In the genomic region with DNA sequence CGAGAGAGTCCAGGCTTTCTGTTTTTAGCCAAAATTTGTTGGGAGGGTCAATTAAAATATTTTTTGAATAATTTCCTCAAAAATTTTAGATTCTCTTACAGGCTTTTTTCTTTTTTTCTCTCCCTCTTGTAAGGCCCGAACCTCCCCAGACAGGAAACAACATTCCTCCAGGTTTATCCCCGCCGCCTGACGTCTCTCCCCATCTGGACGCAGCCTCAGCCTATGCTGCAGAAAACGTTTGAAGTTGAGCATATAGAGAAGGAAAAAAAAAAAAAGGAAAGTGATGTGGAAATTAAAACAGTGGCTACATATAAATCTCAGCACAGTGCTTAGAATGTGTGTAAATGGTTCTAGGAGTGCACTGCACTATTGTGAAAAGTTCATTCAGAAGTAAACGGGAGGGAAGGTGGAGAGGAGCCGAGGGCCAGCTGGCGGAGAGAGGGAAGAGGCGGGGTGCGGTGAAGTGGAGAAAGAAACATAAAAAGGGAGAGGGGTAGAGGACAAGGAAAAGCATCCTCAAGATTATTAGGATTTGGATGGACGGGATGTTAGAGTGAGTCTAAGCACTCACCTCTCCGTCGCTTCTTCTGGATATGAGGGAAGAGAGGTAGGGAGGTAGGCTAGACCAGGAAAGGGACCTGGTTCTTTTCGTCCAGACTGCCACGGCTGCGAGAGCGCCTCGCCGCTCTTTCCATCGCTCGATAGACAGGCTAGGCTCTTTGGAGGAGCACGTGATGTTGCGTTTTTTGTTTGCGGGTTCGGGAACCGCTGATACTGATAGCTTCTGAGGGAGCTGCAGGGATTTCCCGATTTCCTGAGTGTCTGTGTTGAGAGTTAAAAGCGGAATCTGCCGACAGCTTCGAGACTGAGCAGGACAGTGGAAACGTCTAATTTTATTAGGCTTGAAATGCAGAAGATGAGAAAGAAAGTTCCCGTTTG, we compare ENCODE assay signal across 1 cellular context.
TF ChIP-seq lines count a peak whose summit lies in the region.

No MANE protein-coding gene starts in this region.

TF ChIP-seq in HEK293, 187 proteins besides CTCF, POLR2A, EP300 and RAD21 (continued from another document):
- TF ChIP-seq PRDM10 (tag by site-specific recombination; IDR thresholded peaks at IDR 0.05) (peak; percentile 58), ZNF341 (tag by site-specific recombination; IDR thresholded peaks at IDR 0.05; ENCODE audit: low read depth) (no peak), ZNF530 (tag by site-specific recombination; IDR thresholded peaks at IDR 0.05; ENCODE audit: low read depth) (no peak), ZNF274 (IDR thresholded peaks at IDR 0.05; ENCODE audit: low read length) (no peak), ZNF274 (tag by site-specific recombination; IDR thresholded peaks at IDR 0.05; ENCODE audit: borderline replicate concordance) (no peak), TRIM28 (IDR thresholded peaks at IDR 0.05; ENCODE audit: borderline replicate concordance, low read length) (no peak), ZEB2 (tag by site-specific recombination; IDR thresholded peaks at IDR 0.05) (0 out of 2 replicates have a peak, but pooled peaks have one; percentile 39), ZBTB26 (tag by site-specific recombination; optimal IDR thresholded peaks at IDR 0.05) (no peak), REPIN1 (tag by site-specific recombination; IDR thresholded peaks at IDR 0.05; ENCODE audit: low read depth) (no peak), ZNF184 (tag by site-specific recombination; IDR thresholded peaks at IDR 0.05) (no peak), ZBTB48 (tag by site-specific recombination; IDR thresholded peaks at IDR 0.05) (peak; percentile 52; the same call in 1 of the 2 replicates), ZNF670 (tag by site-specific recombination; IDR thresholded peaks at IDR 0.05; ENCODE audit: low read depth) (no peak), ZNF626 (tag by site-specific recombination; IDR thresholded peaks at IDR 0.05) (no peak), ZNF600 (tag by site-specific recombination; IDR thresholded peaks at IDR 0.05) (peak; percentile 79), ZNF624 (tag by site-specific recombination; IDR thresholded peaks at IDR 0.05) (no peak)
- TF ChIP-seq, protein P1, sequence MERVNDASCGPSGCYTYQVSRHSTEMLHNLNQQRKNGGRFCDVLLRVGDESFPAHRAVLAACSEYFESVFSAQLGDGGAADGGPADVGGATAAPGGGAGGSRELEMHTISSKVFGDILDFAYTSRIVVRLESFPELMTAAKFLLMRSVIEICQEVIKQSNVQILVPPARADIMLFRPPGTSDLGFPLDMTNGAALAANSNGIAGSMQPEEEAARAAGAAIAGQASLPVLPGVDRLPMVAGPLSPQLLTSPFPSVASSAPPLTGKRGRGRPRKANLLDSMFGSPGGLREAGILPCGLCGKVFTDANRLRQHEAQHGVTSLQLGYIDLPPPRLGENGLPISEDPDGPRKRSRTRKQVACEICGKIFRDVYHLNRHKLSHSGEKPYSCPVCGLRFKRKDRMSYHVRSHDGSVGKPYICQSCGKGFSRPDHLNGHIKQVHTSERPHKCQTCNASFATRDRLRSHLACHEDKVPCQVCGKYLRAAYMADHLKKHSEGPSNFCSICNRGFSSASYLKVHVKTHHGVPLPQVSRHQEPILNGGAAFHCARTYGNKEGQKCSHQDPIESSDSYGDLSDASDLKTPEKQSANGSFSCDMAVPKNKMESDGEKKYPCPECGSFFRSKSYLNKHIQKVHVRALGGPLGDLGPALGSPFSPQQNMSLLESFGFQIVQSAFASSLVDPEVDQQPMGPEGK (tag by site-specific recombination; IDR thresholded peaks at IDR 0.05): 0 out of 2 replicates have a peak, but pooled peaks have one; percentile 18
- TF ChIP-seq, protein P2, sequence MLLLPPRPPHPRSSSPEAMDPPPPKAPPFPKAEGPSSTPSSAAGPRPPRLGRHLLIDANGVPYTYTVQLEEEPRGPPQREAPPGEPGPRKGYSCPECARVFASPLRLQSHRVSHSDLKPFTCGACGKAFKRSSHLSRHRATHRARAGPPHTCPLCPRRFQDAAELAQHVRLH (tag by site-specific recombination; IDR thresholded peaks at IDR 0.05): peak; percentile 35; the same call in 1 of the 2 replicates
